11 cellular contexts compared by ENCODE assay signal in genomic region chr1:77416692-77417450, GRCh38.
DNase-seq lines count a peak whose midpoint lies in the region; ATAC-seq, FAIRE-seq and TF ChIP-seq lines count a peak whose summit lies in the region.
"Had no signal": no experiment of that assay in that cellular context is flagged by ENCODE, and none has a peak within 500 bp of the region (broad histone marks: within the 10 kb centered on the region; RNA-seq: fewer than 3 reads in every experiment).

No MANE protein-coding gene starts in this region.

- H3K4me1 Mint-ChIP-seq in glutamatergic neuron (ENCODE audit: low read depth, unreplicated experiment): no peaks in the 10 kb centered on the region

- H3K27ac Mint-ChIP-seq in glutamatergic neuron (ENCODE audit: unreplicated experiment): no peak overlapping the region

- no peaks in the 10 kb centered on the region for H3K36me3 Mint-ChIP-seq in glutamatergic neuron (ENCODE audit: unreplicated experiment)

- POLR2A ChIA-PET in AG04449 (lab: Yijun Ruan, JAX): no interaction called here

- peak; percentile 16 for FAIRE-seq in RCC 7860 (lab: Jason Lieb, UNC)
- FAIRE-seq: TTC549 had no signal

- no peaks in the 10 kb centered on the region for H3K27me3 Mint-ChIP-seq in glutamatergic neuron (ENCODE audit: unreplicated experiment)

- TF ChIP-seq CTCF in AG04449 (IDR thresholded peaks at IDR 0.05; ENCODE audit: insufficient read depth, low read length, missing control alignments): peak; percentile 11
- peak; percentile 16; the same call in 1 of the 2 replicates for TF ChIP-seq CTCF in GM12874 (IDR thresholded peaks at IDR 0.05; ENCODE audit: insufficient read depth, low read depth, low read length)
- peak; percentile 53 for TF ChIP-seq CTCF in glutamatergic neuron (IDR thresholded peaks at IDR 0.05; ENCODE audit: partially characterized antibody, unreplicated experiment)

- DNase-seq in AG04449 (ENCODE audit: low read depth, low spot score) (no peak), RCC 7860 (ENCODE audit: low spot score) (no peak), glutamatergic neuron (no peak), NCI-H524 treated with DMSO at 0.1 percent for 48 hours (lab: John Stamatoyannopoulos, UW) (no peak), NCI-H526 treated with DMSO at 0.1 percent for 48 hours (lab: John Stamatoyannopoulos, UW) (no peak), NCI-H2227 treated with DMSO at 0.1 percent for 48 hours (lab: John Stamatoyannopoulos, UW) (no peak)
- DNase-seq: GF-D8, sigmoid colon had no signal

- no peak overlapping the region for H3K4me3 ChIP-seq in AG04449 (ENCODE audit: low read depth, low read length)
- H3K4me3 ChIP-seq: sigmoid colon had no signal

- no peak overlapping the region for H3K4me3 Mint-ChIP-seq in glutamatergic neuron (ENCODE audit: unreplicated experiment)

- no peak for ATAC-seq in HG03521 (IDR thresholded peaks at IDR 0.05; ENCODE audit: unreplicated experiment)

- H3K9me3 Mint-ChIP-seq in glutamatergic neuron (ENCODE audit: unreplicated experiment): no peaks in the 10 kb centered on the region

- CTCF ChIA-PET in AG04449 (lab: Yijun Ruan, JAX): no interaction called here
